Comparison of ENCODE assay signal across 8 cellular contexts in the genomic region with DNA sequence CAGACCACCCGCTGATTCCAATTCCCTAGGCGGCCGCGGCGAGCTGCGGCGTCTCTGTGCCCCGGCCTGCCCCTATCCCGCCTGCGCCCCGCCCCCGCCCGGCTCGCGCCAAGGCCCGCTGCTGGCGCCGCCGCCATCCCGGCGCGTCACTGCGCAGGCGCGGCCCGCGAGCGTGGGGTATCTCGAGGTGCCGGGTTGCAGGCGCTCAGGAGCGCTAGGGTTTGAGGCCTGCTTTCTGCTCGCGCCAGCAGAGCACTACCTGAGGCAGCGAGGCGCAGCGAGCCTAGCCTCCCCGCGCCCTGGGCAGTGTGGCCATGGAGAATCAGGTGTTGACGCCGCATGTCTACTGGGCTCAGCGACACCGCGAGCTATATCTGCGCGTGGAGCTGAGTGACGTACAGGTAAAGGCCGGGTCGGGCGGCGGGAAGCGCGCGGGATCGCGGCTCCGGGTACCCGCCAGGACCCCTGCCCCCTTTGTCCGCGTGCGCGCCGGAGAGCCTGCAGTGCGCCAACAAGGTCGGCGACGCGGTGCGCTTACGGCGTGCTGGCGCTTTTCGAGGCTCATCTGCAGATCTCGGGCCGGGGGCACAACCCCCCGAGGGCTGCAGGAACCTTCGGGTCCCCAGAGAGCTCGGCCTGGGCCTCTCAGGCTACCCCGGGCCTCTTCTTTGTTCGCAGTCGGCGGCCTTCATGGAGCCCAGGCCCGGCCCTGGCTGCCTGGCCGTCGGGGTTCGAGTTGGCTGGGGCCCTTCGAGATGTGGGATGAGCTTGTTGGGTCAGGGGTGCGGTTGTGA. TPM values are rescaled to one million over a fixed set of nuclear protein-coding genes. Genes with fewer than 3 reads are reported as not detected.
DNase-seq lines count a peak whose midpoint lies in the region; ATAC-seq and TF ChIP-seq lines count a peak whose summit lies in the region.

A gene with protein sequence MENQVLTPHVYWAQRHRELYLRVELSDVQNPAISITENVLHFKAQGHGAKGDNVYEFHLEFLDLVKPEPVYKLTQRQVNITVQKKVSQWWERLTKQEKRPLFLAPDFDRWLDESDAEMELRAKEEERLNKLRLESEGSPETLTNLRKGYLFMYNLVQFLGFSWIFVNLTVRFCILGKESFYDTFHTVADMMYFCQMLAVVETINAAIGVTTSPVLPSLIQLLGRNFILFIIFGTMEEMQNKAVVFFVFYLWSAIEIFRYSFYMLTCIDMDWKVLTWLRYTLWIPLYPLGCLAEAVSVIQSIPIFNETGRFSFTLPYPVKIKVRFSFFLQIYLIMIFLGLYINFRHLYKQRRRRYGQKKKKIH (plus strand): TSS at position 146 of the 794 bp plus-strand sequence. CDS start 169 bp downstream, at position 315.

- CTCF ChIA-PET in activated CD4-positive, alpha-beta T cell treated with anti-CD3 and anti-CD28 coated beads, Interleukin-2, amount 10 ng/mL, durations not matched to agents 7 days and 5 days (lab: Charles Lee): interaction anchor here (0.5 to 2.0 kb wide), 9 partner anchors 9 to 755 kb away, joined by 3 to 10 read pairs (median 3); no protein-coding TSS in a partner anchor

- H3K36me3 Mint-ChIP-seq in activated CD4-positive, alpha-beta T cell treated with anti-CD3 and anti-CD28 coated beads, Interleukin-2, amount 10 ng/mL, durations not matched to agents 7 days and 5 days (ENCODE audit: low read depth): peaks cover 2% of the 10 kb centered on the region

- H3K27ac Mint-ChIP-seq in activated CD4-positive, alpha-beta T cell treated with anti-CD3 and anti-CD28 coated beads, Interleukin-2, amount 10 ng/mL, durations not matched to agents 7 days and 5 days: peak within 1 kb of the TSS; percentile 87

- peak within 1 kb of the TSS; percentile 81 for H3K4me3 Mint-ChIP-seq in activated CD4-positive, alpha-beta T cell treated with anti-CD3 and anti-CD28 coated beads, Interleukin-2, amount 10 ng/mL, durations not matched to agents 7 days and 5 days

- H3K4me3 ChIP-seq in AG09309 (ENCODE audit: control insufficient read depth, low read depth, low read length): peak within 1 kb of the TSS; percentile 76

- no peaks in the 10 kb centered on the region for H3K9me3 Mint-ChIP-seq in activated CD4-positive, alpha-beta T cell treated with anti-CD3 and anti-CD28 coated beads, Interleukin-2, amount 10 ng/mL, durations not matched to agents 7 days and 5 days

- TF ChIP-seq CTCF in AG09309 (IDR thresholded peaks at IDR 0.05; ENCODE audit: control insufficient read depth, insufficient read depth, low read depth, low read length, missing control alignments): no peak

- DNase-seq in AG09309 (ENCODE audit: low read depth): no peak
- DNase-seq in NCI-H526 (lab: John Stamatoyannopoulos, UW): peak; percentile 70 to 94
- DNase-seq in activated CD4-positive, alpha-beta T cell treated with anti-CD3 and anti-CD28 coated beads, Interleukin-2, amount 10 ng/mL, durations not matched to agents 7 days and 5 days: peak; percentile 88
- DNase-seq in dedifferentiated amniotic fluid mesenchymal stem cell (ENCODE audit: extremely low spot score): peak; percentile 51
- peak; percentile 91 for DNase-seq in left lobe of liver (ENCODE audit: low spot score)
- peak; percentile 87 for DNase-seq in stimulated activated CD4-positive, alpha-beta T cell treated with anti-CD3 and anti-CD28 coated beads, Interleukin-2, amount 100 ng/mL, for 4 hours (ENCODE audit: low read depth)

- peaks cover 37% of the 10 kb centered on the region for H3K4me1 Mint-ChIP-seq in activated CD4-positive, alpha-beta T cell treated with anti-CD3 and anti-CD28 coated beads, Interleukin-2, amount 10 ng/mL, durations not matched to agents 7 days and 5 days

- no peaks in the 10 kb centered on the region for H3K27me3 Mint-ChIP-seq in activated CD4-positive, alpha-beta T cell treated with anti-CD3 and anti-CD28 coated beads, Interleukin-2, amount 10 ng/mL, durations not matched to agents 7 days and 5 days

- ATAC-seq in GM19043 (IDR thresholded peaks at IDR 0.05; ENCODE audit: low read depth, unreplicated experiment) (peak; percentile 82), HG03442 (IDR thresholded peaks at IDR 0.05; ENCODE audit: unreplicated experiment) (peak; percentile 78), left lobe of liver (peak; percentile 93)

- POLR2A ChIA-PET in activated CD4-positive, alpha-beta T cell treated with anti-CD3 and anti-CD28 coated beads, Interleukin-2, amount 10 ng/mL, durations not matched to agents 7 days and 5 days (lab: Charles Lee): interaction anchor here (0.7 kb wide), 1 partner anchor 12 kb away, joined by 4 read pairs; no protein-coding TSS in a partner anchor

RNA-seq across cellular contexts. Expression of the gene that starts here (rescaled TPM):
- 10 to 100 TPM; 31.3 to 32.8 TPM for total RNA-seq in activated CD4-positive, alpha-beta T cell treated with anti-CD3 and anti-CD28 coated beads, Interleukin-2, amount 10 ng/mL, durations not matched to agents 7 days and 5 days
- 56.5 TPM for total RNA-seq in left lobe of liver
